Comparison of ENCODE assay signal across 19 cellular contexts in the genomic region with DNA sequence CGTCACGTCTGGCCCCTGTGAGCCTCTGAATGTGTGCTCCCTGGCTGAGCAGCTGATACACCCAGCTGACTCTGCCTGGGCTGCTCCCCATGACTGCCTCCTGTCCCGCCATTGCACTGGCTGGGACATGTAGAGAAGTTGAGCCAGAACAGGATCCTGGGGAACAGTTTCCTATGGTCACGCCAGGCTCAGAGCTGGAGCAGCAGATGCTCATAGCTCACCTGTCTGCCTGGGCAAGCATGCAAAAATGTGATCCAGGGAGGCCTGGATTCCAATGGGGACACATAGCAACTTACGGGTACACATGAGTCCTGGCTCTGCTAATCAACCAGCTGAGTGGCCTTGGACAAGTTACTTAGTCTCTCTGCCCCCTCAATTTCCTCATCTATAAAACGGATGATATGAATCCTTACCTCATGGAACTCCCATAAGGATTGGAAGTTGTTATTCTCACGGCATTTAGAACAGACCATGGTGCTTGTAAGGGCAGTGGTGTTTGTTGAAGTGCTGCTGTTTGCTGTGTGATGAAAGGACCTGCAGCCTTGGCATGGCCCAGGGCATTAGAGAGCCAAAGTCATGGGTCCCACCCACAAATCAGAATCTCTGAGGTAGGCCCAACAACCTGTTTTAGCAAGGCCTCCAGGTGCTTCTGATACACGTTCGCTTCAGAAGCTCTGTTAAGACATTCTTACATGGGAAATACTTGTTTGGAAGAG.
DNase-seq lines count a peak whose midpoint lies in the region; ATAC-seq, FAIRE-seq and TF ChIP-seq lines count a peak whose summit lies in the region.
"Had no signal": no experiment of that assay in that cellular context is flagged by ENCODE, and none has a peak within 500 bp of the region (broad histone marks: within the 10 kb centered on the region; RNA-seq: fewer than 3 reads in every experiment).

No MANE protein-coding gene starts in this region.

- H3K36me3 Mint-ChIP-seq in activated CD8-positive, alpha-beta memory T cell treated with anti-CD3 and anti-CD28 coated beads, Interleukin-2, amount 10 ng/mL, durations not matched to agents 7 days and 5 days = no peaks in the 10 kb centered on the region
- H3K36me3 Mint-ChIP-seq in progenitor cell of endocrine pancreas (ENCODE audit: insufficient read depth) = no peaks in the 10 kb centered on the region
- H3K36me3 Mint-ChIP-seq: CD8-positive, alpha-beta memory T cell had no signal

- no peak overlapping the region for H2BK5ac ChIP-seq in neuronal stem cell (ENCODE audit: low read length)

- TF ChIP-seq CTCF in RWPE1 (conservative IDR thresholded peaks at IDR 0.05; ENCODE audit: low read depth) = no peak
- no peak for TF ChIP-seq CTCF in progenitor cell of endocrine pancreas (IDR thresholded peaks at IDR 0.05; ENCODE audit: unreplicated experiment)

- H3K4me3 Mint-ChIP-seq in activated CD8-positive, alpha-beta memory T cell treated with anti-CD3 and anti-CD28 coated beads, Interleukin-2, amount 10 ng/mL, durations not matched to agents 7 days and 5 days = no peak overlapping the region
- no peak overlapping the region for H3K4me3 Mint-ChIP-seq in progenitor cell of endocrine pancreas (ENCODE audit: low read depth)
- H3K4me3 Mint-ChIP-seq: CD8-positive, alpha-beta memory T cell; H9 had no signal

- no peak overlapping the region for H3K4me2 ChIP-seq in neuronal stem cell (ENCODE audit: insufficient read depth, low read length, poor library complexity, severe bottlenecking)
- H3K4me2 ChIP-seq: BLaER1 had no signal

- no peak overlapping the region for H4K91ac ChIP-seq in neuronal stem cell (ENCODE audit: low read depth, low read length, poor library complexity)

- ATAC-seq in activated CD8-positive, alpha-beta memory T cell treated with anti-CD3 and anti-CD28 coated beads, Interleukin-2, amount 10 ng/mL, durations not matched to agents 7 days and 5 days = no peak
- ATAC-seq in HG03159 (IDR thresholded peaks at IDR 0.05; ENCODE audit: unreplicated experiment) = no peak

- DNase-seq in activated CD8-positive, alpha-beta memory T cell treated with anti-CD3 and anti-CD28 coated beads, Interleukin-2, amount 10 ng/mL, durations not matched to agents 7 days and 5 days = peak; percentile 14
- DNase-seq in activated CD8-positive, alpha-beta memory T cell treated with anti-CD3 and anti-CD28 coated beads, Interleukin-2, amount 50 U/mL, for 48 hours = no peak
- no peak for DNase-seq in RWPE1 (ENCODE audit: low spot score)
- DNase-seq in neuronal stem cell (ENCODE audit: low spot score) = no peak
- DNase-seq in urothelium cell line (ENCODE audit: low spot score) = no peak
- no peak for DNase-seq in progenitor cell of endocrine pancreas (ENCODE audit: low spot score, unreplicated experiment)
- no peak for DNase-seq in NCI-H446 (lab: John Stamatoyannopoulos, UW)
- DNase-seq: AML-193; Caco-2; CD8-positive, alpha-beta memory T cell; DND-41; GDM1; GOT3; H9 had no signal

- no peak overlapping the region for H3K4me3 ChIP-seq in neuronal stem cell (ENCODE audit: low read length in 2 of 2)
- H3K4me3 ChIP-seq: BLaER1 had no signal

- no peaks in the 10 kb centered on the region for H3K79me1 ChIP-seq in neuronal stem cell (ENCODE audit: low read depth, low read length)

- H3K9ac ChIP-seq in neuronal stem cell (ENCODE audit: low read depth, low read length, poor library complexity) = no peak overlapping the region
- H3K9ac ChIP-seq: BLaER1 had no signal

- H2BK15ac ChIP-seq in neuronal stem cell (ENCODE audit: low read length) = no peak overlapping the region

- H3K18ac ChIP-seq in neuronal stem cell (ENCODE audit: low read length) = peak overlapping the region; percentile 44

- H3K27ac Mint-ChIP-seq in activated CD8-positive, alpha-beta memory T cell treated with anti-CD3 and anti-CD28 coated beads, Interleukin-2, amount 10 ng/mL, durations not matched to agents 7 days and 5 days = no peak overlapping the region
- H3K27ac Mint-ChIP-seq in progenitor cell of endocrine pancreas = no peak overlapping the region
- H3K27ac Mint-ChIP-seq: CD8-positive, alpha-beta memory T cell had no signal

- H3K27ac ChIP-seq in RWPE1 (0 out of 2 replicates have a peak overlapping the region, but pooled peaks have one; percentile 11), neuronal stem cell (replicated peaks; ENCODE audit: low read length) (no peak overlapping the region)
- H3K27ac ChIP-seq: 22Rv1, BLaER1 had no signal

- H3K23ac ChIP-seq in neuronal stem cell (ENCODE audit: low read depth, low read length, poor library complexity) = no peak overlapping the region

- POLR2A ChIA-PET in RWPE1 (lab: Yijun Ruan, JAX; ENCODE audit: low non-redundant PET) = no interaction called here

- H2BK120ac ChIP-seq in neuronal stem cell (ENCODE audit: low read depth, low read length) = no peak overlapping the region

- no peaks in the 10 kb centered on the region for H3K9me3 Mint-ChIP-seq in activated CD8-positive, alpha-beta memory T cell treated with anti-CD3 and anti-CD28 coated beads, Interleukin-2, amount 10 ng/mL, durations not matched to agents 7 days and 5 days (ENCODE audit: low read depth)
- peaks cover 6% of the 10 kb centered on the region for H3K9me3 Mint-ChIP-seq in progenitor cell of endocrine pancreas (ENCODE audit: low read depth)
- H3K9me3 Mint-ChIP-seq: CD8-positive, alpha-beta memory T cell; H9 had no signal

- CTCF ChIA-PET in activated CD8-positive, alpha-beta memory T cell treated with anti-CD3 and anti-CD28 coated beads, Interleukin-2, amount 10 ng/mL, durations not matched to agents 7 days and 5 days (lab: Charles Lee) = no interaction called here
- CTCF ChIA-PET in RWPE1 (lab: Yijun Ruan, JAX) = no interaction called here

- H3K36me3 ChIP-seq in neuronal stem cell (replicated peaks in 1 of 2; ENCODE audit: control insufficient read depth in 2 of 2, insufficient read depth in 2 of 2, low read length in 2 of 2) = no peaks in the 10 kb centered on the region
- H3K36me3 ChIP-seq: BLaER1 had no signal

- H3K4me1 Mint-ChIP-seq in activated CD8-positive, alpha-beta memory T cell treated with anti-CD3 and anti-CD28 coated beads, Interleukin-2, amount 10 ng/mL, durations not matched to agents 7 days and 5 days = no peaks in the 10 kb centered on the region
- H3K4me1 Mint-ChIP-seq in progenitor cell of endocrine pancreas (ENCODE audit: low read depth) = peaks cover 4% of the 10 kb centered on the region
- H3K4me1 Mint-ChIP-seq: CD8-positive, alpha-beta memory T cell had no signal

- H3K4me1 ChIP-seq in neuronal stem cell (ENCODE audit: control insufficient read depth in 2 of 2, insufficient read depth in 1 of 2, low read depth in 1 of 2, low read length in 2 of 2) = peaks cover 0 to 10% of the 10 kb centered on the region in 2 donors
- H3K4me1 ChIP-seq: Caco-2 had no signal

- FAIRE-seq in urothelium cell line (lab: Jason Lieb, UNC) = peak; percentile 63
- FAIRE-seq: GM12892, GM19239 had no signal

- no peak overlapping the region for H2AFZ ChIP-seq in neuronal stem cell (ENCODE audit: low read length)

- no peak overlapping the region for H2BK12ac ChIP-seq in neuronal stem cell (ENCODE audit: low read length)

- no peaks in the 10 kb centered on the region for H3K9me3 ChIP-seq in neuronal stem cell (replicated peaks in 1 of 2; ENCODE audit: control insufficient read depth in 2 of 2, insufficient read depth in 1 of 2, low read depth in 1 of 2, low read length in 2 of 2)
- H3K9me3 ChIP-seq: BLaER1, Caco-2 had no signal

- no peak overlapping the region for H2AK5ac ChIP-seq in neuronal stem cell (ENCODE audit: low read depth, low read length)

- H3K4ac ChIP-seq in neuronal stem cell (ENCODE audit: low read length) = no peak overlapping the region

- WGBS in neuronal stem cell (ENCODE audit: extremely low coverage in 2 of 2, insufficient read length in 2 of 2, insufficient replicate concordance in 1 of 2), 2 donors = no CpG with 5 or more reads among the region's 9 CpGs

- H4K8ac ChIP-seq in neuronal stem cell (ENCODE audit: low read depth, low read length) = no peak overlapping the region

- H3K27me3 ChIP-seq in neuronal stem cell (ENCODE audit: control insufficient read depth in 3 of 3, insufficient read depth in 3 of 3, low read depth in 1 of 3, low read length in 3 of 3) = no peaks in the 10 kb centered on the region
- H3K27me3 ChIP-seq: BLaER1 had no signal

- peaks cover 6% of the 10 kb centered on the region for H3K27me3 Mint-ChIP-seq in activated CD8-positive, alpha-beta memory T cell treated with anti-CD3 and anti-CD28 coated beads, Interleukin-2, amount 10 ng/mL, durations not matched to agents 7 days and 5 days
- H3K27me3 Mint-ChIP-seq in progenitor cell of endocrine pancreas = no peaks in the 10 kb centered on the region
- H3K27me3 Mint-ChIP-seq: CD8-positive, alpha-beta memory T cell had no signal

- no peak overlapping the region for H3K14ac ChIP-seq in neuronal stem cell (ENCODE audit: low read length)
